Comparison of ENCODE assay signal across 15 cellular contexts in genomic region chrX:149795531-149795930, GRCh38. TPM values are rescaled to one million over a fixed set of nuclear protein-coding genes. Genes with fewer than 3 reads are reported as not detected.
DNase-seq lines count a peak whose midpoint lies in the region; ATAC-seq lines count a peak whose summit lies in the region.
"Not testable (repeated sequence)": the region's sequence is repeated elsewhere in the genome, so short reads cannot be mapped to it uniquely, and the experiment has no call there.
"Had no signal": no experiment of that assay in that cellular context is flagged by ENCODE, and none has a peak within 500 bp of the region (broad histone marks: within the 10 kb centered on the region; RNA-seq: fewer than 3 reads in every experiment).

No MANE protein-coding gene starts in this region.

- DNase-seq in activated naive CD8-positive, alpha-beta T cell treated with anti-CD3 and anti-CD28 coated beads, Interleukin-2, amount 10 ng/mL, durations not matched to agents 7 days and 5 days = not testable (repeated sequence)

- POLR2A ChIA-PET in activated naive CD8-positive, alpha-beta T cell treated with anti-CD3 and anti-CD28 coated beads, Interleukin-2, amount 10 ng/mL, durations not matched to agents 7 days and 5 days (lab: Charles Lee) = not testable (repeated sequence)

- peaks cover 17% of the 10 kb centered on the region for H3K4me1 Mint-ChIP-seq in activated naive CD8-positive, alpha-beta T cell treated with anti-CD3 and anti-CD28 coated beads, Interleukin-2, amount 10 ng/mL, durations not matched to agents 7 days and 5 days
- peaks cover 18% of the 10 kb centered on the region for H3K4me1 Mint-ChIP-seq in stimulated activated memory B cell treated with anti-CD40 and anti-IgM and Interleukin-4, amounts not matched to agents 10 μg/mL and 1 μg/mL and 100 μg/mL, for 72 hours

- H3K27me3 Mint-ChIP-seq in activated naive CD8-positive, alpha-beta T cell treated with anti-CD3 and anti-CD28 coated beads, Interleukin-2, amount 10 ng/mL, durations not matched to agents 7 days and 5 days; stimulated activated memory B cell treated with anti-CD40 and anti-IgM and Interleukin-4, amounts not matched to agents 10 μg/mL and 1 μg/mL and 100 μg/mL, for 72 hours: not testable (repeated sequence)

- not testable (repeated sequence) for H3K36me3 Mint-ChIP-seq in activated naive CD8-positive, alpha-beta T cell treated with anti-CD3 and anti-CD28 coated beads, Interleukin-2, amount 10 ng/mL, durations not matched to agents 7 days and 5 days; stimulated activated memory B cell treated with anti-CD40 and anti-IgM and Interleukin-4, amounts not matched to agents 10 μg/mL and 1 μg/mL and 100 μg/mL, for 72 hours

- ATAC-seq in GM18508 (IDR thresholded peaks at IDR 0.05; ENCODE audit: insufficient read depth, unreplicated experiment) (peak; percentile 98), GM19328 (IDR thresholded peaks at IDR 0.05; ENCODE audit: unreplicated experiment) (peak; percentile 98), GM21528 (IDR thresholded peaks at IDR 0.05; ENCODE audit: low FRiP score, unreplicated experiment) (peak; percentile 100), HG02840 (IDR thresholded peaks at IDR 0.05; ENCODE audit: low FRiP score, unreplicated experiment) (peak; percentile 98), HG03108 (IDR thresholded peaks at IDR 0.05; ENCODE audit: unreplicated experiment) (peak; percentile 98), HG03565 (IDR thresholded peaks at IDR 0.05; ENCODE audit: unreplicated experiment) (peak; percentile 99)
- peak; percentile 98 for ATAC-seq in activated naive CD8-positive, alpha-beta T cell treated with anti-CD3 and anti-CD28 coated beads, Interleukin-2, amount 10 ng/mL, durations not matched to agents 7 days and 5 days (ENCODE audit: low read depth)
- peak; percentile 89 for ATAC-seq in stimulated activated memory B cell treated with anti-CD40 and anti-IgM and Interleukin-4, amounts not matched to agents 10 μg/mL and 1 μg/mL and 100 μg/mL, for 72 hours

- not testable (repeated sequence) for H3K27ac Mint-ChIP-seq in activated naive CD8-positive, alpha-beta T cell treated with anti-CD3 and anti-CD28 coated beads, Interleukin-2, amount 10 ng/mL, durations not matched to agents 7 days and 5 days; stimulated activated memory B cell treated with anti-CD40 and anti-IgM and Interleukin-4, amounts not matched to agents 10 μg/mL and 1 μg/mL and 100 μg/mL, for 72 hours

- not testable (repeated sequence) for H3K9me3 Mint-ChIP-seq in activated naive CD8-positive, alpha-beta T cell treated with anti-CD3 and anti-CD28 coated beads, Interleukin-2, amount 10 ng/mL, durations not matched to agents 7 days and 5 days; stimulated activated memory B cell treated with anti-CD40 and anti-IgM and Interleukin-4, amounts not matched to agents 10 μg/mL and 1 μg/mL and 100 μg/mL, for 72 hours

- H3K4me3 Mint-ChIP-seq in activated naive CD8-positive, alpha-beta T cell treated with anti-CD3 and anti-CD28 coated beads, Interleukin-2, amount 10 ng/mL, durations not matched to agents 7 days and 5 days; stimulated activated memory B cell treated with anti-CD40 and anti-IgM and Interleukin-4, amounts not matched to agents 10 μg/mL and 1 μg/mL and 100 μg/mL, for 72 hours: not testable (repeated sequence)

RNA-seq across cellular contexts. Expression of gene MAGEA9, which starts 13.8 kb away (rescaled TPM):
- not detected for total RNA-seq in activated naive CD8-positive, alpha-beta T cell treated with anti-CD3 and anti-CD28 coated beads, Interleukin-2, amount 10 ng/mL, durations not matched to agents 7 days and 5 days
- total RNA-seq: activated naive CD8-positive, alpha-beta T cell treated with anti-CD3 and anti-CD28 coated beads for 36 hours; breast epithelium; CD4-positive, CD25-positive, alpha-beta regulatory T cell; dorsolateral prefrontal cortex; left ventricle myocardium superior; omental fat pad; right cardiac atrium had no signal

RNA-seq across cellular contexts. Expression of gene HSFX1, which starts 21.7 kb away (rescaled TPM):
- 1 to 10 TPM in 1 of 2 experiments, under 1 TPM in 1; 0.86 to 1.4 TPM for total RNA-seq in activated naive CD8-positive, alpha-beta T cell treated with anti-CD3 and anti-CD28 coated beads, Interleukin-2, amount 10 ng/mL, durations not matched to agents 7 days and 5 days
